1 cellular context compared by ENCODE assay signal in genomic region chr17:68277807-68278206, GRCh38.
TF ChIP-seq lines count a peak whose summit lies in the region.

No MANE protein-coding gene starts in this region.

TF ChIP-seq in HepG2, 621 proteins besides CTCF, POLR2A, EP300 and RAD21:
- 0 out of 2 replicates have a peak, but pooled peaks have one; percentile 20 for TF ChIP-seq TP53 (CRISPR knock-in tag; conservative IDR thresholded peaks at IDR 0.05)
- TF ChIP-seq GPBP1L1 (CRISPR knock-in tag; IDR thresholded peaks at IDR 0.05), result no peak
- TF ChIP-seq, protein P1, sequence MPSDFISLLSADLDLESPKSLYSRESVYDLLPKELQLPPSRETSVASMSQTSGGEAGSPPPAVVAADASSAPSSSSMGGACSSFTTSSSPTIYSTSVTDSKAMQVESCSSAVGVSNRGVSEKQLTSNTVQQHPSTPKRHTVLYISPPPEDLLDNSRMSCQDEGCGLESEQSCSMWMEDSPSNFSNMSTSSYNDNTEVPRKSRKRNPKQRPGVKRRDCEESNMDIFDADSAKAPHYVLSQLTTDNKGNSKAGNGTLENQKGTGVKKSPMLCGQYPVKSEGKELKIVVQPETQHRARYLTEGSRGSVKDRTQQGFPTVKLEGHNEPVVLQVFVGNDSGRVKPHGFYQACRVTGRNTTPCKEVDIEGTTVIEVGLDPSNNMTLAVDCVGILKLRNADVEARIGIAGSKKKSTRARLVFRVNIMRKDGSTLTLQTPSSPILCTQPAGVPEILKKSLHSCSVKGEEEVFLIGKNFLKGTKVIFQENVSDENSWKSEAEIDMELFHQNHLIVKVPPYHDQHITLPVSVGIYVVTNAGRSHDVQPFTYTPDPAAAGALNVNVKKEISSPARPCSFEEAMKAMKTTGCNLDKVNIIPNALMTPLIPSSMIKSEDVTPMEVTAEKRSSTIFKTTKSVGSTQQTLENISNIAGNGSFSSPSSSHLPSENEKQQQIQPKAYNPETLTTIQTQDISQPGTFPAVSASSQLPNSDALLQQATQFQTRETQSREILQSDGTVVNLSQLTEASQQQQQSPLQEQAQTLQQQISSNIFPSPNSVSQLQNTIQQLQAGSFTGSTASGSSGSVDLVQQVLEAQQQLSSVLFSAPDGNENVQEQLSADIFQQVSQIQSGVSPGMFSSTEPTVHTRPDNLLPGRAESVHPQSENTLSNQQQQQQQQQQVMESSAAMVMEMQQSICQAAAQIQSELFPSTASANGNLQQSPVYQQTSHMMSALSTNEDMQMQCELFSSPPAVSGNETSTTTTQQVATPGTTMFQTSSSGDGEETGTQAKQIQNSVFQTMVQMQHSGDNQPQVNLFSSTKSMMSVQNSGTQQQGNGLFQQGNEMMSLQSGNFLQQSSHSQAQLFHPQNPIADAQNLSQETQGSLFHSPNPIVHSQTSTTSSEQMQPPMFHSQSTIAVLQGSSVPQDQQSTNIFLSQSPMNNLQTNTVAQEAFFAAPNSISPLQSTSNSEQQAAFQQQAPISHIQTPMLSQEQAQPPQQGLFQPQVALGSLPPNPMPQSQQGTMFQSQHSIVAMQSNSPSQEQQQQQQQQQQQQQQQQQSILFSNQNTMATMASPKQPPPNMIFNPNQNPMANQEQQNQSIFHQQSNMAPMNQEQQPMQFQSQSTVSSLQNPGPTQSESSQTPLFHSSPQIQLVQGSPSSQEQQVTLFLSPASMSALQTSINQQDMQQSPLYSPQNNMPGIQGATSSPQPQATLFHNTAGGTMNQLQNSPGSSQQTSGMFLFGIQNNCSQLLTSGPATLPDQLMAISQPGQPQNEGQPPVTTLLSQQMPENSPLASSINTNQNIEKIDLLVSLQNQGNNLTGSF (CRISPR knock-in tag; IDR thresholded peaks at IDR 0.05), result no peak
